ENCODE assay signal across 2 cellular contexts in the genomic region with DNA sequence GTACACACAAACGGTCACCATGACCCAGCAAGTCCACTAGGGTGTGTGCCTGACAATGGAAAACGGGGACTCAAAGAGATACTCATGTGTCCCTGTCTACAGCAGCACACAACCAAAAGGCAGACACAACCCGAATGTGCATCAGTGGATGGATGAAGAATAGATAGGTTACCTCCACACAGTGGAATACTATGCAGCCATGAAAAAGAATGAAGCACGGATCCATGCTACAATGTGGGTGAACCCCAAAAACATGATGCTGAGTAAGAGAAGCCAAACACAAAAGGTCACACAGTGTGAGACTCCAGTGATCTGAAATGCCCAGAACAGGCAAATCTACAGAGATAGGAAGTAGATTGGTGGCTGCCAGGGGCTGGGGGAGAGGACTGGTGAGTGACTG.
A peak's percentile ranks its signal among the peaks of the same experiment; 100 is the strongest.
TF ChIP-seq lines count a peak whose summit lies in the region.

No MANE protein-coding gene starts in this region.

TF ChIP-seq in HEK293, 187 proteins besides CTCF, POLR2A, EP300 and RAD21:
- TF ChIP-seq, protein P1, sequence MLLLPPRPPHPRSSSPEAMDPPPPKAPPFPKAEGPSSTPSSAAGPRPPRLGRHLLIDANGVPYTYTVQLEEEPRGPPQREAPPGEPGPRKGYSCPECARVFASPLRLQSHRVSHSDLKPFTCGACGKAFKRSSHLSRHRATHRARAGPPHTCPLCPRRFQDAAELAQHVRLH (tag by site-specific recombination; IDR thresholded peaks at IDR 0.05) = peak; percentile 42; the same call in 1 of the 2 replicates
- TF ChIP-seq, protein P2, sequence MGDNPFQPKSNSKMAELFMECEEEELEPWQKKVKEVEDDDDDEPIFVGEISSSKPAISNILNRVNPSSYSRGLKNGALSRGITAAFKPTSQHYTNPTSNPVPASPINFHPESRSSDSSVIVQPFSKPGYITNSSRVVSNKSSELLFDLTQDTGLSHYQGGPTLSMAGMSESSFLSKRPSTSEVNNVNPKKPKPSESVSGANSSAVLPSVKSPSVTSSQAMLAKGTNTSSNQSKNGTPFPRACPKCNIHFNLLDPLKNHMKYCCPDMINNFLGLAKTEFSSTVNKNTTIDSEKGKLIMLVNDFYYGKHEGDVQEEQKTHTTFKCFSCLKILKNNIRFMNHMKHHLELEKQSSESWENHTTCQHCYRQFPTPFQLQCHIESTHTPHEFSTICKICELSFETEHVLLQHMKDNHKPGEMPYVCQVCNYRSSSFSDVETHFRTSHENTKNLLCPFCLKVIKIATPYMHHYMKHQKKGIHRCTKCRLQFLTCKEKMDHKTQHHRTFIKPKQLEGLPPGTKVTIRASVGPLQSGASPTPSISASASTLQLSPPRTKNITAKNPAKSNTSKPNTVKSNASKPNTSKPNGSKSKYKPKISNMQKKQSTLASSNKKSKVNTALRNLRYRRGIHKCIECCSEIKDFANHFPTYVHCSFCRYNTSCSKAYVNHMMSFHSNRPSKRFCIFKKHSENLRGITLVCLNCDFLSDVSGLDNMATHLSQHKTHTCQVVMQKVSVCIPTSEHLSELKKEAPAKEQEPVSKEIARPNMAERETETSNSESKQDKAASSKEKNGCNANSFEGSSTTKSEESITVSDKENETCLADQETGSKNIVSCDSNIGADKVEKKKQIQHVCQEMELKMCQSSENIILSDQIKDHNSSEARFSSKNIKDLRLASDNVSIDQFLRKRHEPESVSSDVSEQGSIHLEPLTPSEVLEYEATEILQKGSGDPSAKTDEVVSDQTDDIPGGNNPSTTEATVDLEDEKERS (tag by site-specific recombination; IDR thresholded peaks at IDR 0.05) = peak; percentile 67; the same call in 1 of the 2 replicates
- peak; percentile 100 for TF ChIP-seq ZNF146 (tag by site-specific recombination; IDR thresholded peaks at IDR 0.05)
- TF ChIP-seq, protein P3, sequence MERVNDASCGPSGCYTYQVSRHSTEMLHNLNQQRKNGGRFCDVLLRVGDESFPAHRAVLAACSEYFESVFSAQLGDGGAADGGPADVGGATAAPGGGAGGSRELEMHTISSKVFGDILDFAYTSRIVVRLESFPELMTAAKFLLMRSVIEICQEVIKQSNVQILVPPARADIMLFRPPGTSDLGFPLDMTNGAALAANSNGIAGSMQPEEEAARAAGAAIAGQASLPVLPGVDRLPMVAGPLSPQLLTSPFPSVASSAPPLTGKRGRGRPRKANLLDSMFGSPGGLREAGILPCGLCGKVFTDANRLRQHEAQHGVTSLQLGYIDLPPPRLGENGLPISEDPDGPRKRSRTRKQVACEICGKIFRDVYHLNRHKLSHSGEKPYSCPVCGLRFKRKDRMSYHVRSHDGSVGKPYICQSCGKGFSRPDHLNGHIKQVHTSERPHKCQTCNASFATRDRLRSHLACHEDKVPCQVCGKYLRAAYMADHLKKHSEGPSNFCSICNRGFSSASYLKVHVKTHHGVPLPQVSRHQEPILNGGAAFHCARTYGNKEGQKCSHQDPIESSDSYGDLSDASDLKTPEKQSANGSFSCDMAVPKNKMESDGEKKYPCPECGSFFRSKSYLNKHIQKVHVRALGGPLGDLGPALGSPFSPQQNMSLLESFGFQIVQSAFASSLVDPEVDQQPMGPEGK (tag by site-specific recombination; IDR thresholded peaks at IDR 0.05) = no peak
- TF ChIP-seq, protein P4, sequence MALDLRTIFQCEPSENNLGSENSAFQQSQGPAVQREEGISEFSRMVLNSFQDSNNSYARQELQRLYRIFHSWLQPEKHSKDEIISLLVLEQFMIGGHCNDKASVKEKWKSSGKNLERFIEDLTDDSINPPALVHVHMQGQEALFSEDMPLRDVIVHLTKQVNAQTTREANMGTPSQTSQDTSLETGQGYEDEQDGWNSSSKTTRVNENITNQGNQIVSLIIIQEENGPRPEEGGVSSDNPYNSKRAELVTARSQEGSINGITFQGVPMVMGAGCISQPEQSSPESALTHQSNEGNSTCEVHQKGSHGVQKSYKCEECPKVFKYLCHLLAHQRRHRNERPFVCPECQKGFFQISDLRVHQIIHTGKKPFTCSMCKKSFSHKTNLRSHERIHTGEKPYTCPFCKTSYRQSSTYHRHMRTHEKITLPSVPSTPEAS (tag by site-specific recombination; IDR thresholded peaks at IDR 0.05) = no peak

TF ChIP-seq in K562, 482 proteins besides CTCF, POLR2A, EP300 and RAD21:
- no peak for TF ChIP-seq L3MBTL2 (IDR thresholded peaks at IDR 0.05)
- 0 out of 2 replicates have a peak, but pooled peaks have one; percentile 66 for TF ChIP-seq HDAC2 (IDR thresholded peaks at IDR 0.05)
- peak; percentile 81 for TF ChIP-seq SMARCA5 (IDR thresholded peaks at IDR 0.05)
- TF ChIP-seq HDAC1 (IDR thresholded peaks at IDR 0.05) = 0 out of 4 replicates have a peak, but pooled peaks of 1 of the 2 experiments have one; percentile 31
- no peak for TF ChIP-seq ZNF717 (CRISPR knock-in tag; IDR thresholded peaks at IDR 0.05)
- TF ChIP-seq TGIF2 (CRISPR knock-in tag; IDR thresholded peaks at IDR 0.05) = no peak
- peak; percentile 29 for TF ChIP-seq PHF20 (IDR thresholded peaks at IDR 0.05; ENCODE audit: partially characterized antibody)
- peak; percentile 68 for TF ChIP-seq CHD4 (IDR thresholded peaks at IDR 0.05; ENCODE audit: insufficient read depth, insufficient replicate concordance, low read depth, low read length, poor library complexity, severe bottlenecking)
- TF ChIP-seq BCOR (IDR thresholded peaks at IDR 0.05) = peak; percentile 92
- TF ChIP-seq PTBP1 (IDR thresholded peaks at IDR 0.05; ENCODE audit: low read depth, low read length) = peak; percentile 86; the same call in 1 of the 2 replicates
- TF ChIP-seq RBM25 (IDR thresholded peaks at IDR 0.05; ENCODE audit: low read depth, low read length, severe bottlenecking) = peak; percentile 69
- TF ChIP-seq ZNF121 (CRISPR knock-in tag; conservative IDR thresholded peaks at IDR 0.05) = 0 out of 2 replicates have a peak, but pooled peaks have one; percentile 22
- TF ChIP-seq ZNF146 (CRISPR knock-in tag; IDR thresholded peaks at IDR 0.05; ENCODE audit: unreplicated experiment) = peak; percentile 100
- peak; percentile 69 to 88 for TF ChIP-seq KDM1A (IDR thresholded peaks at IDR 0.05)
TF ChIP-seq in K562: peak in this region for 11.
